ENCODE assay signal across 11 cellular contexts in the genomic region with DNA sequence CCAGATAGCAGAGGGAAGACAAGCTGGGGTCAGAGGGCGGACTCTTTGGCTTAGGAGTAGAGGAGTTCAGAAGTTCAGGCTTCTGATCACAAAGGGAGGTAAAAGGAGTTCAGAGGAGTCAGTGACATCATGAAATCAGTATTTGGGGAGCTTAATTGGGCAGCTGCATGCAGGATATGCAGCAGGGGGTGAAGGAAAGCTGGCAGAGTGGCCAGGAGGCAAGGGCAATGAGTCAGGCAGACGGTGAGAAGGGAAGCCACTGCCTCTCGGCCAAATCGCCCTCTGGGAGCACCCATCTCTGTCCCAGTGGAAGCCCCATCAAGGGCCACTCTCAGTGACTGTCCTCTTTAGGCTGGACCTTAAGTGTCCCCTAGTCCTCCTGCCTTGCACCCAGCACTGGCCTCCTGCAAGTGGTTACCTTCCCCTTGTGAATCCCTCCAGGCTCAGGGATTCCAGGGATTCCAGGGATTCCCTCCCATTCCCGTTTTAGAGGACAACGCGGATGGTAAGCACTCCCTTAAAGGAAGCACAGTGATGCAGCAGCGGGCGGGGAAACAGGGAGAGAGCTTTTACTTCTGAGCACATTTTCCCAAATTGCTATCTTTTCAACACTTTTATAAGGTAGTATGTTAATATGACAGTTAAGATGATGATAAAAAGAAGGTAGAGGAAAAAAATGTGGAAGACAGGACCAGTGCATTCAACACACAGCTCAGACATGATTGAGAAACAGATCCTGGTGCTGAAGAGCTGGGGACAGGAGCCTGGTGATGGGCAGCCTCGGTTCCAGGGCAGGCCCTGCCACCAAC.
A peak's percentile ranks its signal among the peaks of the same experiment; 100 is the strongest.
DNase-seq lines count a peak whose midpoint lies in the region; ATAC-seq and TF ChIP-seq lines count a peak whose summit lies in the region.
"Had no signal": no experiment of that assay in that cellular context is flagged by ENCODE, and none has a peak within 500 bp of the region (broad histone marks: within the 10 kb centered on the region; RNA-seq: fewer than 3 reads in every experiment).

No MANE protein-coding gene starts in this region.

- CTCF ChIA-PET in SK-N-SH (lab: Yijun Ruan, JAX): no interaction called here

- no peaks in the 10 kb centered on the region for H3K23me2 ChIP-seq in H9 (ENCODE audit: insufficient read length, low read depth, low read length, poor library complexity, severe bottlenecking)

- TF ChIP-seq EP300 in SK-N-SH (IDR thresholded peaks at IDR 0.05; ENCODE audit: borderline replicate concordance in 1 of 2, low read depth in 1 of 2, low read length in 1 of 2): peak in 1 of 2 experiments; percentile 48; a peak in 1 of 4 replicates

- H3K36me3 ChIP-seq in SK-N-SH (replicated peaks in 1 of 2; ENCODE audit: control insufficient read depth in 1 of 2, insufficient read depth in 2 of 2, low read length in 1 of 2) (peaks cover 0 to 3% of the 10 kb centered on the region in 2 experiments), thoracic aorta (no peaks in the 10 kb centered on the region)
- H3K36me3 ChIP-seq: left ventricle myocardium inferior had no signal

- intact Hi-C loops in lower leg skin (cut with DNase I; ENCODE audit: low total_unique reads): no loop called here

- H3K18ac ChIP-seq in H9 (ENCODE audit: insufficient read length, low read depth, low read length): peak overlapping the region; percentile 66

- H4K20me1 ChIP-seq in H9 (ENCODE audit: control insufficient read depth, insufficient read depth, insufficient read length) (no peaks in the 10 kb centered on the region), SK-N-SH (ENCODE audit: insufficient read depth) (no peaks in the 10 kb centered on the region)

- no peak overlapping the region for H4K8ac ChIP-seq in H9 (replicated peaks; ENCODE audit: insufficient read length, low read depth, low read length)

- no peak overlapping the region for H4K5ac ChIP-seq in H9 (ENCODE audit: insufficient read length, low read depth, low read length)

- no peak for ATAC-seq in thoracic aorta (ENCODE audit: insufficient number of reproducible peaks, low FRiP score, low read depth)

- POLR2A ChIA-PET in SK-N-SH (lab: Yijun Ruan, JAX): no interaction called here

- no CpG with 5 or more reads among the region's 10 CpGs for WGBS in H9 (ENCODE audit: extremely low coverage, insufficient read length, low lambda C conversion rate)
- 32% methylated on average over 8 of the region's 10 CpGs for WGBS in SK-N-SH (ENCODE audit: low lambda C conversion rate)
- 60 to 67% methylated on average over 10 of the region's 10 CpGs for WGBS in lower leg skin, 2 donors

- H3K79me1 ChIP-seq in H9 (ENCODE audit: insufficient read depth, low read depth, low read length, poor library complexity, severe bottlenecking): no peaks in the 10 kb centered on the region

- H2BK5ac ChIP-seq in H9 (ENCODE audit: insufficient read length, low read length): no peak overlapping the region

- peak overlapping the region; percentile 48 for H3K27ac ChIP-seq in H9 (ENCODE audit: insufficient read length, low read depth, low read length)
- peak overlapping the region; percentile 22 to 57; a peak in 3 of 4 replicates for H3K27ac ChIP-seq in SK-N-SH (ENCODE audit: low read depth in 2 of 2, low read length in 1 of 2)
- H3K27ac ChIP-seq in thoracic aorta: peak overlapping the region; percentile 70 to 79
- H3K27ac ChIP-seq: left ventricle myocardium inferior had no signal

- no peak overlapping the region for H3K4me3 ChIP-seq in SK-N-SH (ENCODE audit: low read depth in 2 of 2, low read length in 1 of 2)
- H3K4me3 ChIP-seq in thoracic aorta: no peak overlapping the region
- H3K4me3 ChIP-seq in lower leg skin (ENCODE audit: low read depth, poor library complexity, severe bottlenecking): no peak overlapping the region
- H3K4me3 ChIP-seq: left ventricle myocardium inferior had no signal

- no peak overlapping the region for H2BK15ac ChIP-seq in H9 (ENCODE audit: low read depth, low read length)

- no peak overlapping the region for H2AK5ac ChIP-seq in H9 (ENCODE audit: insufficient read length, low read length)

- TF ChIP-seq RAD21 in SK-N-SH (IDR thresholded peaks at IDR 0.05; ENCODE audit: low read length): no peak

- no peaks in the 10 kb centered on the region for H3K9me2 ChIP-seq in SK-N-SH

- TF ChIP-seq POLR2A in lower leg skin (IDR thresholded peaks at IDR 0.05): no peak

- DNase-seq in H9: peak; percentile 85
- DNase-seq in SK-N-SH: no peak
- peak; percentile 64 for DNase-seq in iPS DF 4.7 (ENCODE audit: extremely low read depth, low spot score)
- DNase-seq in thoracic aorta (ENCODE audit: low spot score): no peak
- no peak for DNase-seq in cerebellar cortex (ENCODE audit: low spot score)
- DNase-seq in NCI-H1105 treated with DMSO at 0.1 percent for 48 hours (lab: John Stamatoyannopoulos, UW): no peak
- no peak for DNase-seq in lower leg skin (ENCODE audit: low spot score in 2 of 2)
- DNase-seq in DMS53 treated with DMSO at 0.1 percent for 48 hours (lab: John Stamatoyannopoulos, UW; ENCODE audit: unreplicated experiment): no peak
- DNase-seq: activated T-cell treated with anti-CD3 and anti-CD28 coated beads, Interleukin-2, amount 50 U/mL, for 48 hours; effector CD4-positive, alpha-beta T cell; left ventricle myocardium inferior had no signal

- TF ChIP-seq CTCF in H9 (conservative IDR thresholded peaks at IDR 0.05): no peak
- TF ChIP-seq CTCF in SK-N-SH (IDR thresholded peaks at IDR 0.05): no peak
- TF ChIP-seq CTCF in thoracic aorta (IDR thresholded peaks at IDR 0.05): no peak
- no peak for TF ChIP-seq CTCF in lower leg skin (IDR thresholded peaks at IDR 0.05)

- no peak overlapping the region for H2BK12ac ChIP-seq in H9 (ENCODE audit: insufficient read length, low read depth, low read length)

- no peaks in the 10 kb centered on the region; a peak in 1 of 5 replicates for H3K9me3 Mint-ChIP-seq in H9

- no peak overlapping the region for H3K4ac ChIP-seq in H9 (ENCODE audit: low read depth, low read length)

- peaks cover 3% of the 10 kb centered on the region; the same call in 1 of the 2 replicates for H3K4me1 ChIP-seq in H9 (ENCODE audit: insufficient read depth, low read length)
- peaks cover 8 to 9% of the 10 kb centered on the region in 2 experiments; a peak in 1 of 4 replicates for H3K4me1 ChIP-seq in SK-N-SH (ENCODE audit: control insufficient read depth in 1 of 2, insufficient read depth in 2 of 2, low read depth in 1 of 2, low read length in 1 of 2)
- H3K4me1 ChIP-seq in thoracic aorta (ENCODE audit: control insufficient read depth in 1 of 2, low read depth in 2 of 2): peaks cover 54 to 77% of the 10 kb centered on the region in 2 donors
- H3K4me1 ChIP-seq: left ventricle myocardium inferior had no signal

- no peak overlapping the region for H3K23ac ChIP-seq in H9 (ENCODE audit: insufficient read length, low read depth, low read length)

- H3K56ac ChIP-seq in H9 (ENCODE audit: insufficient read length, low read depth, low read length): no peak overlapping the region

- no peaks in the 10 kb centered on the region for H3F3A ChIP-seq in SK-N-SH (replicated peaks; ENCODE audit: insufficient read depth)

- H3K27me3 ChIP-seq in H9 (ENCODE audit: insufficient read depth, low read length) (no peaks in the 10 kb centered on the region), SK-N-SH (ENCODE audit: insufficient read depth) (no peaks in the 10 kb centered on the region), thoracic aorta (replicated peaks; ENCODE audit: insufficient read depth) (no peaks in the 10 kb centered on the region)

- no peak overlapping the region for H3T11ph ChIP-seq in H9 (ENCODE audit: low read length)

- H3K27ac Mint-ChIP-seq in H9: peak overlapping the region; percentile 38 to 92 (median 64); a peak in 6 of 7 replicates

- H3K4me2 ChIP-seq in H9 (ENCODE audit: insufficient read depth, insufficient read length, low read length): peak overlapping the region; percentile 29
- H3K4me2 ChIP-seq in SK-N-SH: peak overlapping the region; percentile 54

- no peak overlapping the region for H2AFZ ChIP-seq in H9 (ENCODE audit: low read length)
- no peak overlapping the region for H2AFZ ChIP-seq in SK-N-SH (ENCODE audit: low read depth)

- no peaks in the 10 kb centered on the region for H3K79me2 ChIP-seq in H9 (ENCODE audit: insufficient read depth, low read length)
- H3K79me2 ChIP-seq in SK-N-SH (ENCODE audit: insufficient read depth): no peaks in the 10 kb centered on the region

- peak overlapping the region; percentile 84; the same call in 1 of the 2 replicates for H3K14ac ChIP-seq in H9 (ENCODE audit: insufficient read depth, low read length)

- H4K91ac ChIP-seq in H9 (ENCODE audit: insufficient read length, low read depth, low read length): no peak overlapping the region

- H3K9me3 ChIP-seq in H9 (ENCODE audit: control insufficient read depth, low read depth, low read length) (no peaks in the 10 kb centered on the region), SK-N-SH (no peaks in the 10 kb centered on the region), thoracic aorta (no peaks in the 10 kb centered on the region)
- H3K9me3 ChIP-seq: left ventricle myocardium inferior had no signal

- peaks cover 36% of the 10 kb centered on the region in 2 experiments for H3K4me1 Mint-ChIP-seq in H9

- no peaks in the 10 kb centered on the region; a peak in 1 of 7 replicates for H3K36me3 Mint-ChIP-seq in H9 (ENCODE audit: insufficient read depth in 1 of 3, low read depth in 3 of 3)

- H3K9ac ChIP-seq in H9 (ENCODE audit: extremely low read depth, insufficient read length, low read length) (no peak overlapping the region), SK-N-SH (no peak overlapping the region; the same call in 1 of the 2 replicates)

- peaks cover 11% of the 10 kb centered on the region for H3K27me3 Mint-ChIP-seq in H9 (ENCODE audit: low read depth)

- no peak overlapping the region for H2BK20ac ChIP-seq in H9 (ENCODE audit: low read depth, low read length, poor library complexity, severe bottlenecking)

- peak overlapping the region in 1 of 2 experiments; percentile 6; a peak in 3 of 5 replicates for H3K4me3 Mint-ChIP-seq in H9

- H2BK120ac ChIP-seq in H9 (ENCODE audit: low read depth, low read length, poor library complexity, severe bottlenecking): no peak overlapping the region

TF ChIP-seq in SK-N-SH, 30 proteins besides CTCF, POLR2A, EP300 and RAD21 (continues in another document):
- TF ChIP-seq JUND (IDR thresholded peaks at IDR 0.05) (peak; percentile 50), RXRA (IDR thresholded peaks at IDR 0.05; ENCODE audit: borderline replicate concordance, low read depth) (peak; percentile 86), FOXM1 (IDR thresholded peaks at IDR 0.05; ENCODE audit: low read depth) (no peak), FOSL2 (IDR thresholded peaks at IDR 0.05; ENCODE audit: borderline replicate concordance, low read depth) (peak; percentile 17; the same call in 1 of the 2 replicates), POLR2AphosphoS5 (IDR thresholded peaks at IDR 0.05; ENCODE audit: low read depth, low read length) (peak; percentile 26; the same call in 1 of the 2 replicates), TCF12 (IDR thresholded peaks at IDR 0.05) (peak; percentile 73)
- TF ChIP-seq, protein P1, sequence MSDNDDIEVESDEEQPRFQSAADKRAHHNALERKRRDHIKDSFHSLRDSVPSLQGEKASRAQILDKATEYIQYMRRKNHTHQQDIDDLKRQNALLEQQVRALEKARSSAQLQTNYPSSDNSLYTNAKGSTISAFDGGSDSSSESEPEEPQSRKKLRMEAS (IDR thresholded peaks at IDR 0.05; ENCODE audit: low read depth): peak; percentile 24; the same call in 1 of the 2 replicates

Comparison
In these comparisons a context has a peak if more than half of its experiments do, and no peak if none do; other contexts are left out.
1. DNase-seq: peak in H9 (single experiment) and iPS DF 4.7 (single experiment); none in SK-N-SH (single experiment), thoracic aorta (single experiment), cerebellar cortex (single experiment), NCI-H1105 treated with DMSO at 0.1 percent for 48 hours (single experiment), lower leg skin (0 of 2) and DMS53 treated with DMSO at 0.1 percent for 48 hours (single experiment).
2. Peak in every context shown above with its lines, with median percentiles within 50 percentile points of each other: H3K27ac ChIP-seq.